11 cellular contexts compared by ENCODE assay signal in genomic region chr12:26817183-26817591, GRCh38. TPM values are rescaled to one million over a fixed set of nuclear protein-coding genes. Genes with fewer than 3 reads are reported as not detected.
A peak's percentile ranks its signal among the peaks of the same experiment; 100 is the strongest.
DNase-seq lines count a peak whose midpoint lies in the region; ATAC-seq and TF ChIP-seq lines count a peak whose summit lies in the region.
"Had no signal": no experiment of that assay in that cellular context is flagged by ENCODE, and none has a peak within 500 bp of the region (broad histone marks: within the 10 kb centered on the region; RNA-seq: fewer than 3 reads in every experiment).

No MANE protein-coding gene starts in this region.

- H3K4me3 ChIP-seq in dorsolateral prefrontal cortex, result peak overlapping the region in 42 of 59 donors; percentile 0 to 51 (median 26)
- H3K4me3 ChIP-seq: uterus had no signal

- intact Hi-C loops in dorsolateral prefrontal cortex (cut with DNase I), result no loop called here

- in situ Hi-C loops in GM13976 (cut with MboI; ENCODE audit: low sequenced_read_pairs, unreplicated experiment) (no loop called here), ACHN (cut with HindIII; ENCODE audit: low pct_ligation_motif_present, low pct_unique_long_range_greater_than_20kb, low sequenced_read_pairs) (no loop called here)

- no peaks in the 10 kb centered on the region for H3K27me3 ChIP-seq in dorsolateral prefrontal cortex
- H3K27me3 ChIP-seq: uterus had no signal

- ATAC-seq in GM19467 (IDR thresholded peaks at IDR 0.05; ENCODE audit: unreplicated experiment) (peak; percentile 85), HG03103 (IDR thresholded peaks at IDR 0.05; ENCODE audit: low read depth, unreplicated experiment) (peak; percentile 77), omental fat pad (ENCODE audit: low FRiP score) (no peak), GM18519 (IDR thresholded peaks at IDR 0.05; ENCODE audit: low FRiP score, unreplicated experiment) (no peak)

- no peak for TF ChIP-seq CTCF in GM13976 (IDR thresholded peaks at IDR 0.05; ENCODE audit: borderline replicate concordance, control extremely low read depth, extremely low read depth, insufficient read depth, missing control alignments)
- no peak for TF ChIP-seq CTCF in dorsolateral prefrontal cortex (IDR thresholded peaks at IDR 0.05 in 54 of 56, conservative IDR thresholded peaks at IDR 0.05 in 2 of 56; ENCODE audit: low read depth in 1 of 56, partially characterized antibody in 56 of 56)
- no peak for TF ChIP-seq CTCF in omental fat pad (IDR thresholded peaks at IDR 0.05)

- peak overlapping the region in 26 of 59 donors; percentile 5 to 75 (median 38) for H3K27ac ChIP-seq in dorsolateral prefrontal cortex
- H3K27ac ChIP-seq: uterus had no signal

- DNase-seq in GM13976 (ENCODE audit: low spot score) (peak; percentile 32), dorsolateral prefrontal cortex (no peak), ACHN (no peak), NK-92 (lab: John Stamatoyannopoulos, UW; ENCODE audit: unreplicated experiment) (no peak), omental fat pad (ENCODE audit: low spot score) (no peak)
- DNase-seq: Calu3, NCI-H1930, uterus had no signal

RNA-seq across cellular contexts. Expression of gene ITPR2, which starts 15.8 kb away (rescaled TPM):
- total RNA-seq in dorsolateral prefrontal cortex (100 to 1,000 TPM in 2 of 120 experiments, 10 to 100 TPM in 118; 35.5 to 122 (median 61.5) TPM), omental fat pad (10 to 100 TPM; 39.0 to 62.9 (median 47.4) TPM)

Comparison
In these comparisons a context has a peak if more than half of its experiments do, and no peak if none do; other contexts are left out.
1. ATAC-seq: peak in GM19467 (single experiment) and HG03103 (single experiment); none in omental fat pad (single experiment) and GM18519 (single experiment).